Comparison of ENCODE assay signal across 21 cellular contexts in genomic region chr11:130520231-130520630, GRCh38.
DNase-seq lines count a peak whose midpoint lies in the region; ATAC-seq and TF ChIP-seq lines count a peak whose summit lies in the region.
"Had no signal": no experiment of that assay in that cellular context is flagged by ENCODE, and none has a peak within 500 bp of the region (broad histone marks: within the 10 kb centered on the region; RNA-seq: fewer than 3 reads in every experiment).

No MANE protein-coding gene starts in this region.

- H3K27ac Mint-ChIP-seq in activated naive CD4-positive, alpha-beta T cell treated with anti-CD3 and anti-CD28 coated beads for 36 hours = no peak overlapping the region
- H3K27ac Mint-ChIP-seq: activated CD4-positive, alpha-beta T cell treated with anti-CD3 and anti-CD28 coated beads, Interleukin-2, amount 10 ng/mL, durations not matched to agents 24 days and 14 days had no signal

- no peak overlapping the region for H3K27ac ChIP-seq in HEK293 (ENCODE audit: extremely low read depth, low read depth, low read length)
- no peak overlapping the region for H3K27ac ChIP-seq in mesendoderm (ENCODE audit: low read depth, low read length)
- peak overlapping the region; percentile 75 for H3K27ac ChIP-seq in subcutaneous abdominal adipose tissue (ENCODE audit: low read depth, low read length)
- H3K27ac ChIP-seq: C4-2B, right lobe of liver, RWPE1 had no signal

- H3K4me2 ChIP-seq in mesendoderm (ENCODE audit: low read length) = no peak overlapping the region

- H3K18ac ChIP-seq in mesendoderm (ENCODE audit: low read length) = no peak overlapping the region

- no peaks in the 10 kb centered on the region for H3K4me1 Mint-ChIP-seq in activated naive CD4-positive, alpha-beta T cell treated with anti-CD3 and anti-CD28 coated beads for 36 hours (ENCODE audit: low read depth)
- H3K4me1 Mint-ChIP-seq: activated CD4-positive, alpha-beta T cell treated with anti-CD3 and anti-CD28 coated beads, Interleukin-2, amount 10 ng/mL, durations not matched to agents 24 days and 14 days had no signal

- POLR2A ChIA-PET in HEK293 (lab: Yijun Ruan, JAX) = no interaction called here

- no peaks in the 10 kb centered on the region for H3K4me1 ChIP-seq in HEK293 (ENCODE audit: control insufficient read depth, insufficient read depth, low read length)
- peaks cover 6% of the 10 kb centered on the region for H3K4me1 ChIP-seq in mesendoderm (ENCODE audit: control insufficient read depth, low read depth, low read length)
- peaks cover 18 to 40% (median 36%) of the 10 kb centered on the region in 5 donors for H3K4me1 ChIP-seq in subcutaneous abdominal adipose tissue (ENCODE audit: control insufficient read depth in 5 of 5, insufficient read depth in 5 of 5, low read length in 5 of 5)
- H3K4me1 ChIP-seq: right lobe of liver had no signal

- intact Hi-C loops in activated naive CD4-positive, alpha-beta T cell treated with anti-CD3 and anti-CD28 coated beads for 36 hours (cut with micrococcal nuclease) = loop anchor here (10.0 kb wide), 1 partner anchor 85 kb away; no protein-coding TSS in a partner anchor

- H2BK5ac ChIP-seq in mesendoderm (ENCODE audit: low read length) = no peak overlapping the region

- H2BK15ac ChIP-seq in mesendoderm (replicated peaks; ENCODE audit: low read depth) = no peak overlapping the region

- no CpG with 5 or more reads among the region's 7 CpGs for WGBS in mesendoderm (ENCODE audit: extremely low coverage, insufficient coverage, low lambda C conversion rate)

- H2AK5ac ChIP-seq in mesendoderm (ENCODE audit: low read length) = peak overlapping the region; percentile 33

- ATAC-seq in left lobe of liver (no peak), HG03175 (IDR thresholded peaks at IDR 0.05; ENCODE audit: unreplicated experiment) (no peak)
- ATAC-seq: right lobe of liver had no signal

- no peaks in the 10 kb centered on the region for H3K9me3 Mint-ChIP-seq in activated naive CD4-positive, alpha-beta T cell treated with anti-CD3 and anti-CD28 coated beads for 36 hours
- H3K9me3 Mint-ChIP-seq: activated CD4-positive, alpha-beta T cell treated with anti-CD3 and anti-CD28 coated beads, Interleukin-2, amount 10 ng/mL, durations not matched to agents 24 days and 14 days had no signal

- H3K36me3 ChIP-seq in HEK293 (ENCODE audit: control insufficient read depth in 2 of 2, insufficient read depth in 1 of 2, low read length in 2 of 2) (no peaks in the 10 kb centered on the region), mesendoderm (ENCODE audit: control insufficient read depth, insufficient read depth, low read length) (no peaks in the 10 kb centered on the region), subcutaneous abdominal adipose tissue (ENCODE audit: control insufficient read depth in 5 of 5, insufficient read depth in 5 of 5, low read length in 5 of 5) (no peaks in the 10 kb centered on the region)
- H3K36me3 ChIP-seq: right lobe of liver had no signal

- no peak for TF ChIP-seq CTCF in HEK293 (tag by site-specific recombination; IDR thresholded peaks at IDR 0.05)
- no peak for TF ChIP-seq CTCF in fibroblast of pulmonary artery (IDR thresholded peaks at IDR 0.05; ENCODE audit: low read length, missing control alignments)

- peaks cover 3% of the 10 kb centered on the region for H3K27me3 Mint-ChIP-seq in activated naive CD4-positive, alpha-beta T cell treated with anti-CD3 and anti-CD28 coated beads for 36 hours (ENCODE audit: low read depth)
- H3K27me3 Mint-ChIP-seq: activated CD4-positive, alpha-beta T cell treated with anti-CD3 and anti-CD28 coated beads, Interleukin-2, amount 10 ng/mL, durations not matched to agents 24 days and 14 days had no signal

- H3K4me3 ChIP-seq in HEK293 (ENCODE audit: low read depth, low read length) = no peak overlapping the region
- no peak overlapping the region for H3K4me3 ChIP-seq in fibroblast of pulmonary artery (replicated peaks; ENCODE audit: low read depth, low read length)
- no peak overlapping the region for H3K4me3 ChIP-seq in mesendoderm (ENCODE audit: low read length)
- H3K4me3 ChIP-seq in subcutaneous abdominal adipose tissue (ENCODE audit: low read depth in 1 of 5, low read length in 5 of 5) = peak overlapping the region in 1 of 5 donors; percentile 3
- H3K4me3 ChIP-seq: right lobe of liver had no signal

- H3K79me1 ChIP-seq in mesendoderm (ENCODE audit: low read length) = no peaks in the 10 kb centered on the region

- H3K36me3 Mint-ChIP-seq in activated naive CD4-positive, alpha-beta T cell treated with anti-CD3 and anti-CD28 coated beads for 36 hours (ENCODE audit: low read depth) = no peaks in the 10 kb centered on the region

- H3K56ac ChIP-seq in mesendoderm (ENCODE audit: low read length) = no peak overlapping the region

- no peak overlapping the region for H3K4ac ChIP-seq in mesendoderm (ENCODE audit: low read depth, low read length)

- H3K79me2 ChIP-seq in mesendoderm (ENCODE audit: control insufficient read depth, insufficient read depth, low read length) = no peaks in the 10 kb centered on the region

- peak; percentile 24 for DNase-seq in fibroblast of pulmonary artery (ENCODE audit: low read depth)
- no peak for DNase-seq in mesendoderm
- no peak for DNase-seq in pons (ENCODE audit: low spot score)
- DNase-seq in left lobe of liver (ENCODE audit: low spot score) = no peak
- DNase-seq in activated naive CD4-positive, alpha-beta T cell treated with anti-CD3 and anti-CD28 coated beads for 36 hours = no peak
- DNase-seq: activated CD4-positive, alpha-beta T cell treated with anti-CD3 and anti-CD28 coated beads, Interleukin-2, amount 10 ng/mL, durations not matched to agents 24 days and 14 days; activated CD8-positive, alpha-beta memory T cell treated with anti-CD3 and anti-CD28 coated beads, Interleukin-2, amount 50 U/mL, for 48 hours; cortex of kidney; DMS153; Kasumi-1; midbrain; NCI-H1092; NCI-H510A; right lobe of liver; stimulated activated CD4-positive, alpha-beta T cell treated with anti-CD3 and anti-CD28 coated beads, Interleukin-2, amount 100 ng/mL, for 48 hours; SW 1271 had no signal

- H3K27me3 ChIP-seq in mesendoderm (ENCODE audit: insufficient read depth, low read length, poor library complexity) (no peaks in the 10 kb centered on the region), subcutaneous abdominal adipose tissue (ENCODE audit: control insufficient read depth in 5 of 5, insufficient read depth in 4 of 5, low read length in 5 of 5) (peaks cover 0 to 3% (median 0%) of the 10 kb centered on the region in 5 donors)
- H3K27me3 ChIP-seq: right lobe of liver had no signal

- CTCF ChIA-PET in HEK293 (lab: Yijun Ruan, JAX) = no interaction called here
- CTCF ChIA-PET in activated naive CD4-positive, alpha-beta T cell treated with anti-CD3 and anti-CD28 coated beads for 36 hours (lab: Charles Lee) = interaction anchor here (0.6 kb wide), 1 partner anchor 347 kb away, joined by 3 read pairs; no protein-coding TSS in a partner anchor

- no peak overlapping the region for H4K5ac ChIP-seq in mesendoderm (ENCODE audit: low read length)

- H3K9me3 ChIP-seq in HEK293 (ENCODE audit: control insufficient read depth, insufficient read depth, low read depth, low read length) (no peaks in the 10 kb centered on the region), subcutaneous abdominal adipose tissue (ENCODE audit: control insufficient read depth in 5 of 5, low read length in 5 of 5) (no peaks in the 10 kb centered on the region)
- H3K9me3 ChIP-seq: right lobe of liver had no signal

- no peak overlapping the region for H4K8ac ChIP-seq in mesendoderm (ENCODE audit: low read depth, low read length)

- no peak overlapping the region for H3K9ac ChIP-seq in mesendoderm (ENCODE audit: low read length)
- H3K9ac ChIP-seq in subcutaneous abdominal adipose tissue (ENCODE audit: low read length in 5 of 5) = peak overlapping the region in 4 of 5 donors; percentile 46 to 76 (median 55)

- H2BK120ac ChIP-seq in mesendoderm (ENCODE audit: low read depth, low read length) = no peak overlapping the region

- H3K4me3 Mint-ChIP-seq in activated naive CD4-positive, alpha-beta T cell treated with anti-CD3 and anti-CD28 coated beads for 36 hours = no peak overlapping the region
- H3K4me3 Mint-ChIP-seq: activated CD4-positive, alpha-beta T cell treated with anti-CD3 and anti-CD28 coated beads, Interleukin-2, amount 10 ng/mL, durations not matched to agents 24 days and 14 days had no signal

- H3K23ac ChIP-seq in mesendoderm (ENCODE audit: low read length) = no peak overlapping the region

TF ChIP-seq in HEK293, 187 proteins besides CTCF, POLR2A, EP300 and RAD21:
- TF ChIP-seq SETDB1 (IDR thresholded peaks at IDR 0.05; ENCODE audit: insufficient read length, low read length) = no peak
- no peak for TF ChIP-seq ZBTB7A (tag by site-specific recombination; IDR thresholded peaks at IDR 0.05; ENCODE audit: low read depth)
- no peak for TF ChIP-seq ZSCAN16 (tag by site-specific recombination; IDR thresholded peaks at IDR 0.05)
- no peak for TF ChIP-seq ZNF248 (tag by site-specific recombination; IDR thresholded peaks at IDR 0.05)
- no peak for TF ChIP-seq ZNF184 (tag by site-specific recombination; IDR thresholded peaks at IDR 0.05)
- TF ChIP-seq EGR2 (tag by site-specific recombination; IDR thresholded peaks at IDR 0.05; ENCODE audit: low read depth) = peak; percentile 27; the same call in 1 of the 2 replicates
